Comparison of ENCODE assay signal across 10 cellular contexts in the genomic region with DNA sequence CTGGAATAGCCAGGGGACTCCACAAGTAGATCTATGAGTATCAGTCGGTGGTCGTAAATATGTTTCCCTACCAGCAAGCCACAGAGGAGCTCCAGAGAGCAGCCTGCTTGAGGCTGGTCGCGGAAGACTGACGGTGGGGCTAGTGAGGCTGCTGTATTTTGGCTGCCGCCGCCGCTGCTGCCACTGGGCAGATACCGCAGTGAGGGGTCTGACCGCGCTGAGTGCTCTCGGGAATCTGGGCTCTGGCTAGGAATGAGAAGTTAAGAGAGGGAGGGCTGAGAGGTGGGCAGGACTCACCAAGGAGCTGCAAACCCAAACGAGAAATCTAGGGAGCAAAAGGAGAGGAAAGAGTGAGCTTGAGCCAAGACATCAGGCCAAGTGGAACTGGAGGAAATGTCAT. TPM values are rescaled to one million over a fixed set of nuclear protein-coding genes. Genes with fewer than 3 reads are reported as not detected.
DNase-seq lines count a peak whose midpoint lies in the region; ATAC-seq and TF ChIP-seq lines count a peak whose summit lies in the region.
"Had no signal": no experiment of that assay in that cellular context is flagged by ENCODE, and none has a peak within 500 bp of the region (broad histone marks: within the 10 kb centered on the region; RNA-seq: fewer than 3 reads in every experiment).

A gene with protein sequence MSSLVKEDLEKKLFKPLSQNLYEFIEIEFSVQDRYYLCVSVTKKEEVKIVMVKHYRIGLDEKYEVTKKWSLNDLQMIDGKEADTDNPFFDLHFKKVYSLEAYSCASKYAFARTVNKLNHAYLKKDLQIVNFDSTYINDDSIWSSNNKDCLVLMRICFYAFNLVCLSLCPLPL (plus strand): TSS at position 157 of the 400 bp plus-strand sequence. CDS start 237 bp downstream, at position 394.

- peaks cover 24% of the 10 kb centered on the region for H3K27me3 Mint-ChIP-seq in CD4-positive, alpha-beta T cell

- no peaks in the 10 kb centered on the region for H3K36me3 Mint-ChIP-seq in CD4-positive, alpha-beta T cell (ENCODE audit: low read depth)

- intact Hi-C loops in CD4-positive, alpha-beta T cell (cut with DNase I, micrococcal nuclease), result no loop called here

- peak within 1 kb of the TSS; percentile 22 for H3K4me3 Mint-ChIP-seq in CD4-positive, alpha-beta T cell

- peak within 1 kb of the TSS; percentile 8 for H2AFZ ChIP-seq in neuron (ENCODE audit: low read depth, low read length)

- peaks cover 6% of the 10 kb centered on the region for H3K4me1 Mint-ChIP-seq in CD4-positive, alpha-beta T cell (ENCODE audit: low read depth)

- peaks cover 2% of the 10 kb centered on the region for H3K4me1 ChIP-seq in neuron (ENCODE audit: insufficient read depth, low read length)

- POLR2A ChIA-PET in CD4-positive, alpha-beta T cell (lab: Charles Lee), result no interaction called here

- H3K9me3 Mint-ChIP-seq in CD4-positive, alpha-beta T cell, result no peaks in the 10 kb centered on the region

- CTCF ChIA-PET in CD4-positive, alpha-beta T cell (lab: Charles Lee), result no interaction called here

- no peaks in the 10 kb centered on the region for H3K36me3 ChIP-seq in neuron (ENCODE audit: insufficient read depth, low read length)

- H3K4me3 ChIP-seq in fibroblast of mammary gland (ENCODE audit: control insufficient read depth, low read depth, low read length), result no peak within 1 kb of the TSS
- no peak within 1 kb of the TSS for H3K4me3 ChIP-seq in neuron (ENCODE audit: low read length)

- no peak within 1 kb of the TSS for H3K27ac ChIP-seq in CD4-positive, alpha-beta T cell (ENCODE audit: low read depth, low read length)

- no peaks in the 10 kb centered on the region for H3K9me3 ChIP-seq in CD4-positive, alpha-beta T cell (ENCODE audit: control insufficient read depth, low read length)
- no peaks in the 10 kb centered on the region for H3K9me3 ChIP-seq in neuron (ENCODE audit: low read length)

- H3K27ac Mint-ChIP-seq in CD4-positive, alpha-beta T cell, result no peak within 1 kb of the TSS

- peaks cover 23% of the 10 kb centered on the region for H3K27me3 ChIP-seq in CD4-positive, alpha-beta T cell (ENCODE audit: control insufficient read depth, insufficient read depth, low read length)
- peaks cover 30% of the 10 kb centered on the region for H3K27me3 ChIP-seq in neuron (ENCODE audit: insufficient read depth, low read length)

- no peak for DNase-seq in CD4-positive, alpha-beta T cell
- peak; percentile 81 for DNase-seq in NCI-H69 (lab: John Stamatoyannopoulos, UW)
- DNase-seq in fibroblast of mammary gland (ENCODE audit: low read depth), result peak; percentile 10

- TF ChIP-seq CTCF in CD4-positive, alpha-beta T cell (IDR thresholded peaks at IDR 0.05), result no peak
- no peak for TF ChIP-seq CTCF in fibroblast of mammary gland (conservative IDR thresholded peaks at IDR 0.05; ENCODE audit: control insufficient read depth, insufficient read depth, low read depth, low read length)

- no peak for ATAC-seq in CD4-positive, alpha-beta T cell (ENCODE audit: poor library complexity)
- ATAC-seq in HG02973 (IDR thresholded peaks at IDR 0.05; ENCODE audit: unreplicated experiment), result no peak
- ATAC-seq in HG03045 (IDR thresholded peaks at IDR 0.05; ENCODE audit: unreplicated experiment), result no peak
- no peak for ATAC-seq in HG02884 (IDR thresholded peaks at IDR 0.05; ENCODE audit: unreplicated experiment)
- ATAC-seq in HG03108 (IDR thresholded peaks at IDR 0.05; ENCODE audit: unreplicated experiment), result no peak

RNA-seq across cellular contexts. Expression of the gene that starts here (rescaled TPM):
- total RNA-seq in CD4-positive, alpha-beta T cell, result not detected
- total RNA-seq: RPMI7951, temporal lobe had no signal

Comparison
In these comparisons a context has a peak if more than half of its experiments do, and no peak if none do; other contexts are left out.
1. DNase-seq: peak in NCI-H69 (single experiment) and fibroblast of mammary gland (single experiment); none in CD4-positive, alpha-beta T cell (0 of 10).